In the genomic region with DNA sequence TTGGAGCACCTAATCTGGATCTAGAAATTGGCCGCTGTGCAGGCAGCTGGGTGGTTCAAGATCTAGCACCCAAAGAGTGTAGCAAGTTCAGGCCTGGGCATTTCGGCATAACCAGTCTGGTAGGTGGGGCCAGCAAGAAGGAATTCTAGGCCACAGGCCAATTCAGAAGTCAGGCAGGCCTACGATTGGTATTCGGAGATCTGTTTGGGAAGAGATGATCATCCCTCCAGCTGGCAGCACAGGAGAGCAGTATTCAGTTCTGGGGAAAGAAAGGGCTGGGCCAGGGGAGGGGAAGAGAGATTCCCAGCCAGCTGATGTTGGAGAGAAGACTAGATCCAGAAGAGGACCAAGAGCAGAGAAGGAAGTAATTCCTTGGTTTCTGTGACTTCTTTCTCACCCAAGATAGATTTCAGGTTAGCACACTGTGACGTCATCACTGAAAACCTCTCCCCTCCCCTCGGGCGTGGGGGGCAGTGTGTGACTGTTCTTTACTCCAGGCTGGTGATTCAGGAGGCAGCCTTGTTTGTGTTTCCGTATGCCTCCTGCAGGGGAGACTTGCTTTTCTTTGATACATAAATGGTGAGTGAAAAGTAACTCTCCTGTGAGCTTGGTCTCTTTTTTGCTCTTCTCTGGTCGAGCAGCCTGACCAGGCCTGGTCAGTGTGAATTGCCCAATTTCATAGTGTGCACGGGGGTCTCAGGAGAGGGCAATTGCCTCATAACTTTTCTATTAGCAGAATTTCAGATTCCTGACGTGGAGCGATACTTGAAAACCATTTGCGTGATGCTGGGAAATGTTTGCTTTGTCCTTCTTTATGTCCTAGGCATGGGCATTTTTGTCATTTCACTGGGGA, we compare ENCODE assay signal across 9 cellular contexts.
A peak's percentile ranks its signal among the peaks of the same experiment; 100 is the strongest.
DNase-seq lines count a peak whose midpoint lies in the region; TF ChIP-seq lines count a peak whose summit lies in the region.
"Had no signal": no experiment of that assay in that cellular context is flagged by ENCODE, and none has a peak within 500 bp of the region (broad histone marks: within the 10 kb centered on the region; RNA-seq: fewer than 3 reads in every experiment).

No MANE protein-coding gene starts in this region.

- peak overlapping the region; percentile 65 for H3K27ac Mint-ChIP-seq in Caco-2 (ENCODE audit: unreplicated experiment)
- H3K27ac Mint-ChIP-seq in neural crest cell (ENCODE audit: unreplicated experiment): peak overlapping the region; percentile 5
- H3K27ac Mint-ChIP-seq in activated naive CD4-positive, alpha-beta T cell treated with anti-CD3 and anti-CD28 coated beads for 36 hours: no peak overlapping the region

- H3K9me3 Mint-ChIP-seq in Caco-2 (ENCODE audit: unreplicated experiment) (no peaks in the 10 kb centered on the region), neural crest cell (no peaks in the 10 kb centered on the region)
- no peaks in the 10 kb centered on the region for H3K9me3 Mint-ChIP-seq in activated naive CD4-positive, alpha-beta T cell treated with anti-CD3 and anti-CD28 coated beads for 36 hours

- H3K27me3 Mint-ChIP-seq in Caco-2 (ENCODE audit: insufficient read depth, unreplicated experiment) (no peaks in the 10 kb centered on the region), neural crest cell (ENCODE audit: low read depth) (no peaks in the 10 kb centered on the region)
- H3K27me3 Mint-ChIP-seq in activated naive CD4-positive, alpha-beta T cell treated with anti-CD3 and anti-CD28 coated beads for 36 hours (ENCODE audit: low read depth): peaks cover 1% of the 10 kb centered on the region

- H3K4me3 ChIP-seq in Caco-2 (ENCODE audit: low read depth, low read length): no peak overlapping the region
- H3K4me3 ChIP-seq: tibial nerve had no signal

- H3K27me3 ChIP-seq in Caco-2 (replicated peaks; ENCODE audit: control insufficient read depth, insufficient read depth, low read length): no peaks in the 10 kb centered on the region
- H3K27me3 ChIP-seq: tibial nerve had no signal

- BruUV-seq in Caco-2 (replicated peaks; lab: Mats Ljungman, UMichigan): no TSS peak

- H3K9me3 ChIP-seq in Caco-2: no peaks in the 10 kb centered on the region
- H3K9me3 ChIP-seq: tibial nerve had no signal

- POLR2A ChIA-PET in Caco-2 (lab: Charles Lee): no interaction called here

- CTCF ChIA-PET in Caco-2 (lab: Charles Lee): no interaction called here
- CTCF ChIA-PET in activated naive CD4-positive, alpha-beta T cell treated with anti-CD3 and anti-CD28 coated beads for 36 hours (lab: Charles Lee): interaction anchor here (0.8 kb wide), 1 partner anchor 25 kb away, joined by 3 read pairs; no protein-coding TSS in a partner anchor

- intact Hi-C loops in Caco-2 (cut with micrococcal nuclease; ENCODE audit: unreplicated experiment): loop anchor here (2.0 kb wide), 1 partner anchor 63 kb away; no protein-coding TSS in a partner anchor
- intact Hi-C loops in activated naive CD4-positive, alpha-beta T cell treated with anti-CD3 and anti-CD28 coated beads for 36 hours (cut with micrococcal nuclease): no loop called here

- H3K36me3 ChIP-seq in Caco-2 (ENCODE audit: control insufficient read depth, insufficient read depth, low read length): no peaks in the 10 kb centered on the region
- H3K36me3 ChIP-seq: tibial nerve had no signal

- H3K4me1 Mint-ChIP-seq in Caco-2 (ENCODE audit: low read depth, unreplicated experiment): peaks cover 11% of the 10 kb centered on the region
- H3K4me1 Mint-ChIP-seq in neural crest cell: peaks cover 74% of the 10 kb centered on the region
- no peaks in the 10 kb centered on the region for H3K4me1 Mint-ChIP-seq in activated naive CD4-positive, alpha-beta T cell treated with anti-CD3 and anti-CD28 coated beads for 36 hours (ENCODE audit: low read depth)

- peak in 1 of 2 experiments; percentile 16 for TF ChIP-seq CTCF in Caco-2 (IDR thresholded peaks at IDR 0.05; ENCODE audit: insufficient read depth in 1 of 2, low read depth in 1 of 2, low read length in 1 of 2, severe bottlenecking in 1 of 2, unreplicated experiment in 1 of 2)
- no peak for TF ChIP-seq CTCF in neural crest cell (conservative IDR thresholded peaks at IDR 0.05)

- DNase-seq in Caco-2 (peak in 1 of 2 experiments; percentile 43), fibroblast of gingiva (ENCODE audit: low read depth) (peak; percentile 70), neural crest cell (ENCODE audit: low read depth, low spot score) (no peak), NCI-H2107 treated with DMSO at 0.1 percent for 48 hours (lab: John Stamatoyannopoulos, UW; ENCODE audit: unreplicated experiment) (no peak), GF-D8 (lab: John Stamatoyannopoulos, UW) (no peak), SW 1271 (lab: John Stamatoyannopoulos, UW) (no peak)
- no peak for DNase-seq in activated naive CD4-positive, alpha-beta T cell treated with anti-CD3 and anti-CD28 coated beads for 36 hours

- no peaks in the 10 kb centered on the region for H3K4me1 ChIP-seq in Caco-2

- H3K4me3 Mint-ChIP-seq in Caco-2 (ENCODE audit: unreplicated experiment): no peak overlapping the region
- H3K4me3 Mint-ChIP-seq in neural crest cell: no peak overlapping the region
- H3K4me3 Mint-ChIP-seq in activated naive CD4-positive, alpha-beta T cell treated with anti-CD3 and anti-CD28 coated beads for 36 hours: no peak overlapping the region

- H3K36me3 Mint-ChIP-seq in Caco-2 (ENCODE audit: insufficient read depth, unreplicated experiment): no peaks in the 10 kb centered on the region
- peaks cover 3% of the 10 kb centered on the region for H3K36me3 Mint-ChIP-seq in neural crest cell (ENCODE audit: low read depth)
- H3K36me3 Mint-ChIP-seq in activated naive CD4-positive, alpha-beta T cell treated with anti-CD3 and anti-CD28 coated beads for 36 hours (ENCODE audit: low read depth): no peaks in the 10 kb centered on the region

TF ChIP-seq in PFSK-1, 5 proteins besides CTCF, POLR2A, EP300 and RAD21:
- peak; percentile 5 for TF ChIP-seq FOXP2 (optimal IDR thresholded peaks at IDR 0.05; ENCODE audit: borderline replicate concordance, extremely low read depth, extremely low read length, insufficient read depth)
- TF ChIP-seq, protein P1, sequence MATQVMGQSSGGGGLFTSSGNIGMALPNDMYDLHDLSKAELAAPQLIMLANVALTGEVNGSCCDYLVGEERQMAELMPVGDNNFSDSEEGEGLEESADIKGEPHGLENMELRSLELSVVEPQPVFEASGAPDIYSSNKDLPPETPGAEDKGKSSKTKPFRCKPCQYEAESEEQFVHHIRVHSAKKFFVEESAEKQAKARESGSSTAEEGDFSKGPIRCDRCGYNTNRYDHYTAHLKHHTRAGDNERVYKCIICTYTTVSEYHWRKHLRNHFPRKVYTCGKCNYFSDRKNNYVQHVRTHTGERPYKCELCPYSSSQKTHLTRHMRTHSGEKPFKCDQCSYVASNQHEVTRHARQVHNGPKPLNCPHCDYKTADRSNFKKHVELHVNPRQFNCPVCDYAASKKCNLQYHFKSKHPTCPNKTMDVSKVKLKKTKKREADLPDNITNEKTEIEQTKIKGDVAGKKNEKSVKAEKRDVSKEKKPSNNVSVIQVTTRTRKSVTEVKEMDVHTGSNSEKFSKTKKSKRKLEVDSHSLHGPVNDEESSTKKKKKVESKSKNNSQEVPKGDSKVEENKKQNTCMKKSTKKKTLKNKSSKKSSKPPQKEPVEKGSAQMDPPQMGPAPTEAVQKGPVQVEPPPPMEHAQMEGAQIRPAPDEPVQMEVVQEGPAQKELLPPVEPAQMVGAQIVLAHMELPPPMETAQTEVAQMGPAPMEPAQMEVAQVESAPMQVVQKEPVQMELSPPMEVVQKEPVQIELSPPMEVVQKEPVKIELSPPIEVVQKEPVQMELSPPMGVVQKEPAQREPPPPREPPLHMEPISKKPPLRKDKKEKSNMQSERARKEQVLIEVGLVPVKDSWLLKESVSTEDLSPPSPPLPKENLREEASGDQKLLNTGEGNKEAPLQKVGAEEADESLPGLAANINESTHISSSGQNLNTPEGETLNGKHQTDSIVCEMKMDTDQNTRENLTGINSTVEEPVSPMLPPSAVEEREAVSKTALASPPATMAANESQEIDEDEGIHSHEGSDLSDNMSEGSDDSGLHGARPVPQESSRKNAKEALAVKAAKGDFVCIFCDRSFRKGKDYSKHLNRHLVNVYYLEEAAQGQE (IDR thresholded peaks at IDR 0.05; ENCODE audit: insufficient read depth in 1 of 2, low read depth in 2 of 2, low read length in 2 of 2): no peak
